26 cellular contexts compared by ENCODE assay signal in the genomic region with DNA sequence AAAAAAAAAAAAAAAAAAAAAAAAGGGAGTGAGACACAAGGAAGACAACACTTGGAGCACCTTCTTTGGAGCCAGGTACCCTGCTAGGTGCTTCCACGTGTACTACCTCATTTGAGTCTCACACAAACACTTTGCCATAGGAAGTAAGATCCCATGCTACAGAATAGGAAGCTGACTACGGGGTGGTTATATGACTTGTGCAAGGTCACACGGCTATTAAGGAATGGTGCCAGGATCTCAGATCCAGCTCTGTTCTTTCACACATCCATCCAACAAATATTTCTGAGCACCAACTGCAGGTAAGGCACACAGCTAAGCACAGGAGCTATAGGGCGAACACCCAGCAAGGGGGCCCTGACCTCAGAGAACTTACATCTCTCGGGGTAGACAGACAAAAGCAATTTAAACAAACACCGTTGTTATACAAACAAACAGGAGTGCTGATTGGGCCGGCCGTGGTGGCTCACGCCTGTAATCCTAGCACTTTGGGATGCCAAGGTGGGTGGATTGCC. TPM values are rescaled to one million over a fixed set of nuclear protein-coding genes. Genes with fewer than 3 reads are reported as not detected.
"Had no signal": no experiment of that assay in that cellular context is flagged by ENCODE, and none has a peak within 500 bp of the region (broad histone marks: within the 10 kb centered on the region; RNA-seq: fewer than 3 reads in every experiment).

No MANE protein-coding gene starts in this region.

- H3K36me3 ChIP-seq: adrenal gland, ascending aorta, cardiac muscle cell, colonic mucosa, uterus, WERI-Rb-1 had no signal

- H3K27ac ChIP-seq: ascending aorta, cardiac muscle cell, colonic mucosa, dorsolateral prefrontal cortex, suprapubic skin, tibial artery, uterus, WERI-Rb-1 had no signal

- ATAC-seq: activated CD4-positive, CD25-positive, alpha-beta regulatory T cell treated with anti-CD3 and anti-CD28 coated beads, Interleukin-2, amount 50 U/mL, for 24 hours; naive thymus-derived CD8-positive, alpha-beta T cell had no signal

- H3K4me3 ChIP-seq: adrenal gland, ascending aorta, cardiac muscle cell, colonic mucosa, dorsolateral prefrontal cortex, suprapubic skin, tibial artery, uterus had no signal

- H3K27me3 ChIP-seq: adrenal gland, ascending aorta, cardiac muscle cell, colonic mucosa, dorsolateral prefrontal cortex, suprapubic skin, tibial artery, uterus had no signal

- FAIRE-seq: frontal cortex had no signal

- H3K9me3 ChIP-seq: adrenal gland, ascending aorta, colonic mucosa, suprapubic skin, tibial artery, uterus had no signal

- DNase-seq: activated CD4-positive, alpha-beta memory T cell treated with anti-CD3 and anti-CD28 coated beads for 36 hours; activated CD4-positive, alpha-beta T cell treated with anti-CD3 and anti-CD28 coated beads, Interleukin-2, amount 10 ng/mL, durations not matched to agents 24 days and 14 days; activated CD8-positive, alpha-beta memory T cell treated with anti-CD3 and anti-CD28 coated beads, Interleukin-2, amount 50 U/mL, for 4 hours; activated effector memory CD4-positive, alpha-beta T cell treated with anti-CD3 and anti-CD28 coated beads, Interleukin-2, amount 50 U/mL, for 16 hours; activated naive CD4-positive, alpha-beta T cell treated with anti-CD3 and anti-CD28 coated beads for 36 hours; activated naive CD8-positive, alpha-beta T cell treated with anti-CD3 and anti-CD28 coated beads for 36 hours; activated T-cell treated with anti-CD3 and anti-CD28 coated beads, Interleukin-2, amount 50 U/mL, for 1 hour; cerebellar nuclear complex; colonic mucosa; effector memory CD4-positive, alpha-beta T cell; glutamatergic neuron; islet precursor cell; naive thymus-derived CD8-positive, alpha-beta T cell; occipital lobe; stimulated activated naive CD4-positive, alpha-beta T cell; T-helper 9 cell; tibial artery; WERI-Rb-1 had no signal

- H3K4me1 ChIP-seq: adrenal gland, ascending aorta, colonic mucosa, tibial artery, uterus had no signal

RNA-seq across cellular contexts. Expression of a gene that starts 22.4 kb away (rescaled TPM):
- polyA plus RNA-seq: cardiac muscle cell had no signal
